1 cellular context compared by ENCODE assay signal in the genomic region with DNA sequence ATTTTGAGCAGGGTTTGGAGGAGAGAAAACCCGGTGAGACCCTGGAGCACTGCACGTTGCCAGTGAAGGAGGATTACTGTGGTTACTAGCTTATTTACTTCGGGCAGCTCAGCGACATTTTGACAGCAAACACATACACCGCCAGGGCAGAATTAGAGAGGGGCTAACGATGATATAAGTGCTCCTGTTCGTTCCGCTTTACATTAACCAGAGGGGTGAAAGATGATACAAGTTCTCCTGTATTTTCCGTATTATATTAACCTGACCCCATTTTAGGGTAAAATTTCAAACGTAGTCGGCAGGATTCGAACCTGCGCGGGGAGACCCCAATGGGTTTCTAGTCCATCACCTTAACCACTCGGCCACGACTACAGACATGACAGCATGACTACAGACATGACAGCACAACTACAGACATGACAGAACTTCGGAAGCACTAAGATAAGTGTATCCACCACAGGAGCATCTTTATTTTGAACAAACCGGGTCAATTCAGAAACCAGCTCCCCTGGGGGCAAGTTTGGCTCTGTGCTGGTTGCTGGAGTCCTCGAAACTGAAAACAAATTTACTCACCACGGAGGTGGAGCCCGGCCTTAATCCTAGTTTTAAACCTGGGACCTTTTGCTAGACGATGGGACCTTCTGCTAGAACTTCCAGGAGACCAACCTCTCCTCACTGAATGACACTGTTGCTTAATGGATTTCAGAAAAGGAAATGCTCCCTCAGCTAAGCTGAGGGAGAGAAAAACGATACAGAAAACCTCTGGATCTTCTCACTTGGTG.
TF ChIP-seq lines count a peak whose summit lies in the region.

No MANE protein-coding gene starts in this region.

TF ChIP-seq in HepG2, 621 proteins besides CTCF, POLR2A, EP300 and RAD21 (continued from another document):
- TF ChIP-seq, protein P1, sequence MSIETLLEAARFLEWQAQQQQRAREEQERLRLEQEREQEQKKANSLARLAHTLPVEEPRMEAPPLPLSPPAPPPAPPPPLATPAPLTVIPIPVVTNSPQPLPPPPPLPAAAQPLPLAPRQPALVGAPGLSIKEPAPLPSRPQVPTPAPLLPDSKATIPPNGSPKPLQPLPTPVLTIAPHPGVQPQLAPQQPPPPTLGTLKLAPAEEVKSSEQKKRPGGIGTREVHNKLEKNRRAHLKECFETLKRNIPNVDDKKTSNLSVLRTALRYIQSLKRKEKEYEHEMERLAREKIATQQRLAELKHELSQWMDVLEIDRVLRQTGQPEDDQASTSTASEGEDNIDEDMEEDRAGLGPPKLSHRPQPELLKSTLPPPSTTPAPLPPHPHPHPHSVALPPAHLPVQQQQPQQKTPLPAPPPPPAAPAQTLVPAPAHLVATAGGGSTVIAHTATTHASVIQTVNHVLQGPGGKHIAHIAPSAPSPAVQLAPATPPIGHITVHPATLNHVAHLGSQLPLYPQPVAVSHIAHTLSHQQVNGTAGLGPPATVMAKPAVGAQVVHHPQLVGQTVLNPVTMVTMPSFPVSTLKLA (IDR thresholded peaks at IDR 0.05) = no peak
- TF ChIP-seq, protein P2, sequence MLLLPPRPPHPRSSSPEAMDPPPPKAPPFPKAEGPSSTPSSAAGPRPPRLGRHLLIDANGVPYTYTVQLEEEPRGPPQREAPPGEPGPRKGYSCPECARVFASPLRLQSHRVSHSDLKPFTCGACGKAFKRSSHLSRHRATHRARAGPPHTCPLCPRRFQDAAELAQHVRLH (CRISPR knock-in tag; IDR thresholded peaks at IDR 0.05; ENCODE audit: borderline replicate concordance, low read depth) = peak; percentile 56; the same call in 1 of the 2 replicates
- TF ChIP-seq, protein P3, sequence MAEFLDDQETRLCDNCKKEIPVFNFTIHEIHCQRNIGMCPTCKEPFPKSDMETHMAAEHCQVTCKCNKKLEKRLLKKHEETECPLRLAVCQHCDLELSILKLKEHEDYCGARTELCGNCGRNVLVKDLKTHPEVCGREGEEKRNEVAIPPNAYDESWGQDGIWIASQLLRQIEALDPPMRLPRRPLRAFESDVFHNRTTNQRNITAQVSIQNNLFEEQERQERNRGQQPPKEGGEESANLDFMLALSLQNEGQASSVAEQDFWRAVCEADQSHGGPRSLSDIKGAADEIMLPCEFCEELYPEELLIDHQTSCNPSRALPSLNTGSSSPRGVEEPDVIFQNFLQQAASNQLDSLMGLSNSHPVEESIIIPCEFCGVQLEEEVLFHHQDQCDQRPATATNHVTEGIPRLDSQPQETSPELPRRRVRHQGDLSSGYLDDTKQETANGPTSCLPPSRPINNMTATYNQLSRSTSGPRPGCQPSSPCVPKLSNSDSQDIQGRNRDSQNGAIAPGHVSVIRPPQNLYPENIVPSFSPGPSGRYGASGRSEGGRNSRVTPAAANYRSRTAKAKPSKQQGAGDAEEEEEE (CRISPR knock-in tag; IDR thresholded peaks at IDR 0.05; ENCODE audit: borderline replicate concordance) = 0 out of 2 replicates have a peak, but pooled peaks have one; percentile 63
- TF ChIP-seq PITX1 (CRISPR knock-in tag; IDR thresholded peaks at IDR 0.05) (peak; percentile 51; the same call in 1 of the 2 replicates), HIVEP1 (CRISPR knock-in tag; IDR thresholded peaks at IDR 0.05) (no peak), DR1 (CRISPR knock-in tag; IDR thresholded peaks at IDR 0.05) (peak; percentile 66; the same call in 1 of the 2 replicates), SALL1 (CRISPR knock-in tag; IDR thresholded peaks at IDR 0.05) (peak; percentile 46; the same call in 1 of the 2 replicates), POGZ (CRISPR knock-in tag; IDR thresholded peaks at IDR 0.05) (0 out of 2 replicates have a peak, but pooled peaks have one; percentile 31), ZNF772 (CRISPR knock-in tag; IDR thresholded peaks at IDR 0.05) (no peak), WIZ (CRISPR knock-in tag; IDR thresholded peaks at IDR 0.05) (peak; percentile 62; the same call in 1 of the 2 replicates), ELF3 (CRISPR knock-in tag; IDR thresholded peaks at IDR 0.05) (0 out of 2 replicates have a peak, but pooled peaks have one; percentile 25), TBX2 (CRISPR knock-in tag; IDR thresholded peaks at IDR 0.05; ENCODE audit: borderline replicate concordance) (no peak), ZNF256 (CRISPR knock-in tag; conservative IDR thresholded peaks at IDR 0.05) (peak; percentile 89; the same call in 1 of the 2 replicates), BRCA1 (CRISPR knock-in tag; IDR thresholded peaks at IDR 0.05) (0 out of 2 replicates have a peak, but pooled peaks have one; percentile 34)
- TF ChIP-seq, protein P4, sequence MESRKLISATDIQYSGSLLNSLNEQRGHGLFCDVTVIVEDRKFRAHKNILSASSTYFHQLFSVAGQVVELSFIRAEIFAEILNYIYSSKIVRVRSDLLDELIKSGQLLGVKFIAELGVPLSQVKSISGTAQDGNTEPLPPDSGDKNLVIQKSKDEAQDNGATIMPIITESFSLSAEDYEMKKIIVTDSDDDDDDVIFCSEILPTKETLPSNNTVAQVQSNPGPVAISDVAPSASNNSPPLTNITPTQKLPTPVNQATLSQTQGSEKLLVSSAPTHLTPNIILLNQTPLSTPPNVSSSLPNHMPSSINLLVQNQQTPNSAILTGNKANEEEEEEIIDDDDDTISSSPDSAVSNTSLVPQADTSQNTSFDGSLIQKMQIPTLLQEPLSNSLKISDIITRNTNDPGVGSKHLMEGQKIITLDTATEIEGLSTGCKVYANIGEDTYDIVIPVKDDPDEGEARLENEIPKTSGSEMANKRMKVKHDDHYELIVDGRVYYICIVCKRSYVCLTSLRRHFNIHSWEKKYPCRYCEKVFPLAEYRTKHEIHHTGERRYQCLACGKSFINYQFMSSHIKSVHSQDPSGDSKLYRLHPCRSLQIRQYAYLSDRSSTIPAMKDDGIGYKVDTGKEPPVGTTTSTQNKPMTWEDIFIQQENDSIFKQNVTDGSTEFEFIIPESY (CRISPR knock-in tag; IDR thresholded peaks at IDR 0.05) = peak; percentile 45; the same call in 1 of the 2 replicates
- TF ChIP-seq, protein P5, sequence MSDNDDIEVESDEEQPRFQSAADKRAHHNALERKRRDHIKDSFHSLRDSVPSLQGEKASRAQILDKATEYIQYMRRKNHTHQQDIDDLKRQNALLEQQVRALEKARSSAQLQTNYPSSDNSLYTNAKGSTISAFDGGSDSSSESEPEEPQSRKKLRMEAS (IDR thresholded peaks at IDR 0.05) = peak; percentile 39; the same call in 1 of the 2 replicates
- TF ChIP-seq, protein P6, sequence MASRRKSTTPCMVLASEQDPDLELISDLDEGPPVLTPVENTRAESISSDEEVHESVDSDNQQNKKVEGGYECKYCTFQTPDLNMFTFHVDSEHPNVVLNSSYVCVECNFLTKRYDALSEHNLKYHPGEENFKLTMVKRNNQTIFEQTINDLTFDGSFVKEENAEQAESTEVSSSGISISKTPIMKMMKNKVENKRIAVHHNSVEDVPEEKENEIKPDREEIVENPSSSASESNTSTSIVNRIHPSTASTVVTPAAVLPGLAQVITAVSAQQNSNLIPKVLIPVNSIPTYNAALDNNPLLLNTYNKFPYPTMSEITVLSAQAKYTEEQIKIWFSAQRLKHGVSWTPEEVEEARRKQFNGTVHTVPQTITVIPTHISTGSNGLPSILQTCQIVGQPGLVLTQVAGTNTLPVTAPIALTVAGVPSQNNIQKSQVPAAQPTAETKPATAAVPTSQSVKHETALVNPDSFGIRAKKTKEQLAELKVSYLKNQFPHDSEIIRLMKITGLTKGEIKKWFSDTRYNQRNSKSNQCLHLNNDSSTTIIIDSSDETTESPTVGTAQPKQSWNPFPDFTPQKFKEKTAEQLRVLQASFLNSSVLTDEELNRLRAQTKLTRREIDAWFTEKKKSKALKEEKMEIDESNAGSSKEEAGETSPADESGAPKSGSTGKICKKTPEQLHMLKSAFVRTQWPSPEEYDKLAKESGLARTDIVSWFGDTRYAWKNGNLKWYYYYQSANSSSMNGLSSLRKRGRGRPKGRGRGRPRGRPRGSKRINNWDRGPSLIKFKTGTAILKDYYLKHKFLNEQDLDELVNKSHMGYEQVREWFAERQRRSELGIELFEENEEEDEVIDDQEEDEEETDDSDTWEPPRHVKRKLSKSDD (CRISPR knock-in tag; IDR thresholded peaks at IDR 0.05; ENCODE audit: low read depth) = 0 out of 2 replicates have a peak, but pooled peaks have one; percentile 18
